Comparison of ENCODE assay signal across 8 cellular contexts in the genomic region with DNA sequence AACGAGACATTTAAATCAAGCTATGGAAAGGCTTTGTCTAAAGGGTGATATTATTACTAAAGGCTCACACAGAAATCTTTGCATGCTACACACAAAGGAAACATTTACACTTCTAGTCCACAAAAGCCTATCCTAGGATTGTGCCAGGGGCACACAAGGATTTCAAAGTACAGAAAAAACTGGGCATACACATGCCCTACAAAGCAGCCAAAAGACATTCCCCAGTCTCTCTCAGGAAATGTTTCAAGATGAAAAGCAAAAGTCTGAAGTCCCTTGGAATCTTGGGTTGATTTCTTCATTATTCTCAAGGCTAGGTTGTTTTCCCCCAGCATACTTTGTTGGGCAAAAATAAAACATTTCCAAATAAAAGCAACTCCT. TPM values are rescaled to one million over a fixed set of nuclear protein-coding genes. Genes with fewer than 3 reads are reported as not detected.
DNase-seq lines count a peak whose midpoint lies in the region; ATAC-seq lines count a peak whose summit lies in the region.

No MANE protein-coding gene starts in this region.

- H3K27me3 Mint-ChIP-seq in natural killer cell treated with Interleukin-12 subunit alpha and Interleukin-12 subunit beta and Interleukin-15 and Interleukin-18, amount 100 ng/mL, for 72 hours = no peaks in the 10 kb centered on the region

- no peak for ATAC-seq in natural killer cell treated with Interleukin-12 subunit alpha and Interleukin-12 subunit beta and Interleukin-15 and Interleukin-18, amount 100 ng/mL, for 72 hours
- ATAC-seq in HG03520 (IDR thresholded peaks at IDR 0.05; ENCODE audit: unreplicated experiment) = no peak
- ATAC-seq in GM18517 (IDR thresholded peaks at IDR 0.05; ENCODE audit: unreplicated experiment) = no peak
- ATAC-seq in GM18861 (IDR thresholded peaks at IDR 0.05; ENCODE audit: unreplicated experiment) = no peak

- peak overlapping the region; percentile 71 for H3K4me2 ChIP-seq in BLaER1

- DNase-seq in MG63 = no peak
- no peak for DNase-seq in natural killer cell treated with Interleukin-12 subunit alpha and Interleukin-12 subunit beta and Interleukin-15 and Interleukin-18, amount 100 ng/mL, for 72 hours (ENCODE audit: low spot score)
- no peak for DNase-seq in activated CD8-positive, alpha-beta memory T cell treated with anti-CD3 and anti-CD28 coated beads, Interleukin-2, amount 50 U/mL, for 4 hours

- H3K4me1 ChIP-seq in BLaER1 (peaks cover 9% of the 10 kb centered on the region; the same call in 1 of the 2 replicates), duodenal mucosa (ENCODE audit: control insufficient read depth in 1 of 2, insufficient read depth in 2 of 2, low read length in 2 of 2) (peaks cover 24% of the 10 kb centered on the region in 2 donors)

- H3K27ac ChIP-seq in BLaER1 = peak overlapping the region; percentile 92
- peak overlapping the region; percentile 94 for H3K27ac ChIP-seq in duodenal mucosa (ENCODE audit: low read depth, low read length)

- H3K4me1 Mint-ChIP-seq in natural killer cell treated with Interleukin-12 subunit alpha and Interleukin-12 subunit beta and Interleukin-15 and Interleukin-18, amount 100 ng/mL, for 72 hours (ENCODE audit: low read depth in 2 of 2) = peaks cover 45 to 75% of the 10 kb centered on the region in 2 donors

- H3K9ac ChIP-seq in BLaER1 (peak overlapping the region; percentile 93), duodenal mucosa (ENCODE audit: low read depth in 1 of 2, low read length in 2 of 2) (peak overlapping the region; percentile 97)

- H3K4me3 Mint-ChIP-seq in natural killer cell treated with Interleukin-12 subunit alpha and Interleukin-12 subunit beta and Interleukin-15 and Interleukin-18, amount 100 ng/mL, for 72 hours = peak overlapping the region; percentile 99

- no peaks in the 10 kb centered on the region for H3K9me3 Mint-ChIP-seq in natural killer cell treated with Interleukin-12 subunit alpha and Interleukin-12 subunit beta and Interleukin-15 and Interleukin-18, amount 100 ng/mL, for 72 hours

- peak overlapping the region; percentile 96 to 98 for H3K27ac Mint-ChIP-seq in natural killer cell treated with Interleukin-12 subunit alpha and Interleukin-12 subunit beta and Interleukin-15 and Interleukin-18, amount 100 ng/mL, for 72 hours

- peaks cover 60% of the 10 kb centered on the region for H4K20me1 ChIP-seq in BLaER1

- no peaks in the 10 kb centered on the region for H3K27me3 ChIP-seq in BLaER1
- no peaks in the 10 kb centered on the region for H3K27me3 ChIP-seq in MG63
- H3K27me3 ChIP-seq in duodenal mucosa (ENCODE audit: control insufficient read depth in 1 of 2, insufficient read depth in 2 of 2, low read length in 2 of 2) = no peaks in the 10 kb centered on the region

- H3K9me3 ChIP-seq in BLaER1 (no peaks in the 10 kb centered on the region), MG63 (no peaks in the 10 kb centered on the region), duodenal mucosa (ENCODE audit: control insufficient read depth in 1 of 2, low read length in 2 of 2) (no peaks in the 10 kb centered on the region)

- H3K36me3 ChIP-seq in BLaER1 (no peaks in the 10 kb centered on the region), MG63 (peaks cover 10% of the 10 kb centered on the region), duodenal mucosa (ENCODE audit: control insufficient read depth in 1 of 2, insufficient read depth in 2 of 2, low read length in 2 of 2) (no peaks in the 10 kb centered on the region)

- peaks cover 20% of the 10 kb centered on the region for H3K36me3 Mint-ChIP-seq in natural killer cell treated with Interleukin-12 subunit alpha and Interleukin-12 subunit beta and Interleukin-15 and Interleukin-18, amount 100 ng/mL, for 72 hours

- peak overlapping the region; percentile 84 for H3K4me3 ChIP-seq in BLaER1
- peak overlapping the region; percentile 86 for H3K4me3 ChIP-seq in MG63
- peak overlapping the region; percentile 88 to 93 for H3K4me3 ChIP-seq in duodenal mucosa (ENCODE audit: low read depth in 1 of 2, low read length in 2 of 2)

RNA-seq across cellular contexts. Expression of a gene that starts 1.7 kb away (rescaled TPM):
- 11.4 and 19.5 TPM in 2 replicates for total RNA-seq in MG63 (2014; rRNA removed; shearing (Covaris generic); ENCODE audit: low replicate concordance)
- 100 to 1,000 TPM in 1 of 2 donors, 10 to 100 TPM in 1; 78.3 to 101 TPM for total RNA-seq in natural killer cell treated with Interleukin-12 subunit alpha and Interleukin-12 subunit beta and Interleukin-15 and Interleukin-18, amount 100 ng/mL, for 72 hours
